ENCODE assay signal across 10 cellular contexts in the genomic region with DNA sequence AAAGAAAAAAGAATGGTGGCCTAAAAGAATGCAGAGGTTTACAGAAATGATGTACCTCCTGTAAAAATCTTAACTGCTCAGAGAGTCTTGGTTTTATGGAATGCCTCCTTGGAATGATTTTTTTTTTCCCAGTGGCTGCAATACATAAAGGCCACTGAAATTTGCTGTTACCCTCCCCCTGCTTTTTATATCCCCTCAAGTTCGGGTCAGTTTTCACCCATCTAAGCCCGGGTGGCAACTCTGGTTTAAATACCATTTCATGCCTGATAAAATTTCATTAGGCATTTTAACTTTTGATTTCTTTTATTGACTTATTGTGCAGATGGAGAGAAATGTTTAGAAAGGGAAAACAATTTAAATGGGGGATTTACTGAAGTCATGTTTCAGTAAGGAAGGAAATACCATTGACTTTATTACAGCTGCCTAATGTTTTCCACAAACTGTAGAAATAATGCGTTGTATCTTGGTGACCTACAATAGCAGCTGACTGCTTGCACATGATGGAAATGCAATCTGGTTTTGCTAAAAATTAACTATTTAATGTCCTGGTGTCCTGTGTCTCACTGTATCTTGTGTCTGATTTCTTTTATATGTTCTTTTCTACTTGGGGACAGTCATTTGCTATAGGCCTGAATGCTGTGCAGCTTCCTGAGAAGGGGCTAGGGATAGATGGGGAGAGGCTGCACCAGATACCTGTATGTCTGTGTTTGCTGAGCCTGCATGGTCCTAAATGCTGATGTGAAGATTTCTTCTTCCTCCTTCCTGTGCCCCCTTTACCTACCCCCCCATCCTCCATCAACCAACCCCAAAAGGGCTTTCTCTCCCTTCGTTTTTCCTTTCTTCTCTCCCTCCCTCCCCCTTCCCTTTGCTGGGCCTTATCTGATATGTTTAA.
DNase-seq lines count a peak whose midpoint lies in the region; ATAC-seq and TF ChIP-seq lines count a peak whose summit lies in the region.
"Had no signal": no experiment of that assay in that cellular context is flagged by ENCODE, and none has a peak within 500 bp of the region (broad histone marks: within the 10 kb centered on the region; RNA-seq: fewer than 3 reads in every experiment).

No MANE protein-coding gene starts in this region.

- H3K27me3 ChIP-seq in breast epithelium (no peaks in the 10 kb centered on the region), left lung (no peaks in the 10 kb centered on the region), smooth muscle cell (ENCODE audit: low read depth) (no peaks in the 10 kb centered on the region), PC-9 (ENCODE audit: insufficient read depth, low read depth) (no peaks in the 10 kb centered on the region)

- CTCF ChIA-PET in MCF 10A (lab: Yijun Ruan, JAX) (no interaction called here), PC-9 (lab: Charles Lee) (no interaction called here)

- H3K9me3 ChIP-seq in breast epithelium (no peaks in the 10 kb centered on the region), left lung (no peaks in the 10 kb centered on the region), smooth muscle cell (replicated peaks; ENCODE audit: low read depth) (no peaks in the 10 kb centered on the region), PC-9 (ENCODE audit: insufficient read depth, low read depth) (no peaks in the 10 kb centered on the region)

- H3K4me2 ChIP-seq in smooth muscle cell (peak overlapping the region; percentile 76), PC-9 (no peak overlapping the region)

- H3K4me1 Mint-ChIP-seq in MCF 10A (ENCODE audit: insufficient read depth, unreplicated experiment): peaks cover 11% of the 10 kb centered on the region
- H3K4me1 Mint-ChIP-seq in brain: peaks cover 62% of the 10 kb centered on the region
- H3K4me1 Mint-ChIP-seq in natural killer cell: no peaks in the 10 kb centered on the region

- H3K27ac Mint-ChIP-seq in MCF 10A (ENCODE audit: low read depth, unreplicated experiment) (no peak overlapping the region), brain (peak overlapping the region in 4 of 5 experiments; percentile 8 to 95 (median 62)), natural killer cell (no peak overlapping the region)

- H2AFZ ChIP-seq in smooth muscle cell (ENCODE audit: low read depth) (peak overlapping the region; percentile 75), PC-9 (no peak overlapping the region)

- H3K4me3 ChIP-seq in breast epithelium (no peak overlapping the region), left lung (no peak overlapping the region), smooth muscle cell (no peak overlapping the region), PC-9 (no peak overlapping the region)

- H3K9me2 ChIP-seq in PC-9 (ENCODE audit: insufficient read depth): no peaks in the 10 kb centered on the region

- H3K4me1 ChIP-seq in breast epithelium (no peaks in the 10 kb centered on the region), left lung (peaks cover 0 to 8% of the 10 kb centered on the region in 2 donors), smooth muscle cell (ENCODE audit: low read depth) (peaks cover 45% of the 10 kb centered on the region), PC-9 (replicated peaks; ENCODE audit: insufficient read depth) (no peaks in the 10 kb centered on the region)

- H4K20me1 ChIP-seq in smooth muscle cell (ENCODE audit: low read depth): no peaks in the 10 kb centered on the region
- no peaks in the 10 kb centered on the region for H4K20me1 ChIP-seq in PC-9 (ENCODE audit: insufficient read depth)

- WGBS in smooth muscle cell (ENCODE audit: low lambda C conversion rate): 7% methylated on average over 4 of the region's 4 CpGs

- no peak overlapping the region for H3K4me3 Mint-ChIP-seq in MCF 10A (ENCODE audit: unreplicated experiment)
- H3K4me3 Mint-ChIP-seq in brain: peak overlapping the region in 3 of 5 experiments; percentile 34 to 51 (median 36)
- H3K4me3 Mint-ChIP-seq in natural killer cell: no peak overlapping the region

- H3F3A ChIP-seq in smooth muscle cell (ENCODE audit: low read depth): peaks cover 35% of the 10 kb centered on the region
- no peaks in the 10 kb centered on the region for H3F3A ChIP-seq in PC-9 (ENCODE audit: insufficient read depth, low read depth)

- H3K27ac ChIP-seq in breast epithelium (peak overlapping the region; percentile 26 to 41), left lung (no peak overlapping the region), smooth muscle cell (ENCODE audit: low read depth) (peak overlapping the region; percentile 95), PC-9 (no peak overlapping the region)

- ATAC-seq in left lung (peak; percentile 40), natural killer cell (no peak), GM18870 (IDR thresholded peaks at IDR 0.05; ENCODE audit: unreplicated experiment) (no peak)

- H3K79me2 ChIP-seq in smooth muscle cell (ENCODE audit: low read depth): no peaks in the 10 kb centered on the region
- H3K79me2 ChIP-seq in PC-9 (ENCODE audit: low read depth): no peaks in the 10 kb centered on the region

- POLR2A ChIA-PET in MCF 10A (lab: Yijun Ruan, JAX): no interaction called here
- POLR2A ChIA-PET in PC-9 (lab: Charles Lee; ENCODE audit: unreplicated experiment): interaction anchor here (0.7 kb wide), 1 partner anchor 358 kb away, joined by 5 read pairs; no protein-coding TSS in a partner anchor

- DNase-seq in breast epithelium (ENCODE audit: low spot score in 2 of 2): no peak
- DNase-seq in MCF 10A (ENCODE audit: unreplicated experiment): no peak
- no peak for DNase-seq in left lung
- no peak for DNase-seq in smooth muscle cell (lab: John Stamatoyannopoulos, UW; ENCODE audit: unreplicated experiment)
- DNase-seq in natural killer cell: no peak
- DNase-seq in PC-9: no peak
- DNase-seq: islet precursor cell, NCI-H1105 treated with DMSO at 0.1 percent for 48 hours had no signal

- TF ChIP-seq CTCF in breast epithelium (IDR thresholded peaks at IDR 0.05) (no peak), MCF 10A (IDR thresholded peaks at IDR 0.05; ENCODE audit: unreplicated experiment) (no peak), brain (conservative IDR thresholded peaks at IDR 0.05) (no peak), left lung (IDR thresholded peaks at IDR 0.05) (no peak), smooth muscle cell (IDR thresholded peaks at IDR 0.05; ENCODE audit: borderline replicate concordance, insufficient read depth, poor library complexity, severe bottlenecking) (no peak), natural killer cell (IDR thresholded peaks at IDR 0.05) (no peak), PC-9 (conservative IDR thresholded peaks at IDR 0.05) (no peak)

- H3K27me3 Mint-ChIP-seq in MCF 10A (ENCODE audit: insufficient read depth, unreplicated experiment): no peaks in the 10 kb centered on the region
- peaks cover 3% of the 10 kb centered on the region for H3K27me3 Mint-ChIP-seq in brain
- peaks cover 0 to 4% of the 10 kb centered on the region in 2 donors for H3K27me3 Mint-ChIP-seq in natural killer cell (ENCODE audit: low read depth in 2 of 2)

- BruUV-seq in MCF 10A (replicated peaks; lab: Mats Ljungman, UMichigan): no TSS peak
- no TSS peak for BruUV-seq in PC-9 (replicated peaks; lab: Mats Ljungman, UMichigan)

- no peaks in the 10 kb centered on the region for H3K36me3 Mint-ChIP-seq in MCF 10A (ENCODE audit: insufficient read depth, unreplicated experiment)
- no peaks in the 10 kb centered on the region for H3K36me3 Mint-ChIP-seq in brain
- H3K36me3 Mint-ChIP-seq in natural killer cell: no peaks in the 10 kb centered on the region

- peak overlapping the region; percentile 51 for H3K9ac ChIP-seq in smooth muscle cell (ENCODE audit: low read depth)

- no peak for TF ChIP-seq POLR2A in breast epithelium (IDR thresholded peaks at IDR 0.05)

- H3K9me3 Mint-ChIP-seq in MCF 10A (ENCODE audit: unreplicated experiment): no peaks in the 10 kb centered on the region
- H3K9me3 Mint-ChIP-seq in brain: peaks cover 0 to 2% (median 0%) of the 10 kb centered on the region in 5 experiments
- no peaks in the 10 kb centered on the region for H3K9me3 Mint-ChIP-seq in natural killer cell

- no peaks in the 10 kb centered on the region for H3K36me3 ChIP-seq in breast epithelium
- H3K36me3 ChIP-seq in left lung: no peaks in the 10 kb centered on the region
- no peaks in the 10 kb centered on the region for H3K36me3 ChIP-seq in smooth muscle cell (ENCODE audit: low read depth)
- no peaks in the 10 kb centered on the region for H3K36me3 ChIP-seq in PC-9 (ENCODE audit: low read depth)

- intact Hi-C loops in breast epithelium (cut with DNase I; ENCODE audit: low total_unique reads): no loop called here
- intact Hi-C loops in MCF 10A (cut with micrococcal nuclease): no loop called here
- intact Hi-C loops in left lung (cut with DNase I): no loop called here
- intact Hi-C loops in natural killer cell (cut with micrococcal nuclease): no loop called here
- intact Hi-C loops in PC-9 (cut with micrococcal nuclease; ENCODE audit: unreplicated experiment): no loop called here

Comparison
In these comparisons a context has a peak if more than half of its experiments do, and no peak if none do; other contexts are left out.
1. H3K27ac ChIP-seq: peak in breast epithelium (2 of 2) and smooth muscle cell (single experiment); none in left lung (0 of 2) and PC-9 (single experiment).
2. H3K27ac Mint-ChIP-seq: peak in brain (4 of 5); none in MCF 10A (single experiment) and natural killer cell (0 of 2).
3. H3K4me3 Mint-ChIP-seq: peak in brain (3 of 5); none in MCF 10A (single experiment) and natural killer cell (single experiment).